ENCODE assay signal across 1 cellular context in genomic region chr19:18437481-18438330, GRCh38.
TF ChIP-seq lines count a peak whose summit lies in the region.

TSS of gene ISYNA1 (minus strand) at chr19:18438133. CDS start at chr19:18437979, 154 bp downstream.

TF ChIP-seq in HepG2, 621 proteins besides CTCF, POLR2A, EP300 and RAD21 (continued from another document):
- peak; percentile 62; the same call in 1 of the 2 replicates for TF ChIP-seq NFAT5 (CRISPR knock-in tag; IDR thresholded peaks at IDR 0.05)
- no peak for TF ChIP-seq GFI1 (CRISPR knock-in tag; IDR thresholded peaks at IDR 0.05; ENCODE audit: borderline replicate concordance)
- peak; percentile 52 for TF ChIP-seq HNRNPK (IDR thresholded peaks at IDR 0.05; ENCODE audit: low read depth, low read length, poor library complexity, severe bottlenecking)
- TF ChIP-seq THRA (CRISPR knock-in tag; IDR thresholded peaks at IDR 0.05; ENCODE audit: borderline replicate concordance), result peak; percentile 19
- 0 out of 2 replicates have a peak, but pooled peaks have one; percentile 49 for TF ChIP-seq CBFB (CRISPR knock-in tag; IDR thresholded peaks at IDR 0.05)
- TF ChIP-seq GLI4 (CRISPR knock-in tag; IDR thresholded peaks at IDR 0.05; ENCODE audit: borderline replicate concordance), result no peak
- TF ChIP-seq ZBTB4 (CRISPR knock-in tag; IDR thresholded peaks at IDR 0.05; ENCODE audit: borderline replicate concordance), result no peak
- TF ChIP-seq MXD1 (CRISPR knock-in tag; IDR thresholded peaks at IDR 0.05), result 0 out of 2 replicates have a peak, but pooled peaks have one; percentile 41
- TF ChIP-seq HNRNPLL (IDR thresholded peaks at IDR 0.05; ENCODE audit: low read depth, low read length, poor library complexity, severe bottlenecking), result no peak
- no peak for TF ChIP-seq SP1 (IDR thresholded peaks at IDR 0.05)
- peak; percentile 56; the same call in 1 of the 2 replicates for TF ChIP-seq SP1 (CRISPR knock-in tag; IDR thresholded peaks at IDR 0.05)
- no peak for TF ChIP-seq DPF2 (CRISPR knock-in tag; IDR thresholded peaks at IDR 0.05; ENCODE audit: borderline replicate concordance, low read depth)
- 0 out of 2 replicates have a peak, but pooled peaks have one; percentile 32 for TF ChIP-seq HOXD1 (CRISPR knock-in tag; IDR thresholded peaks at IDR 0.05)
- no peak for TF ChIP-seq PPARG (CRISPR knock-in tag; conservative IDR thresholded peaks at IDR 0.05)
- peak; percentile 48; the same call in 1 of the 2 replicates for TF ChIP-seq ZNF773 (CRISPR knock-in tag; IDR thresholded peaks at IDR 0.05; ENCODE audit: borderline replicate concordance)
- peak; percentile 35; the same call in 1 of the 2 replicates for TF ChIP-seq POGK (CRISPR knock-in tag; conservative IDR thresholded peaks at IDR 0.05)
- TF ChIP-seq ZNF142 (CRISPR knock-in tag; IDR thresholded peaks at IDR 0.05), result peak; percentile 45; the same call in 1 of the 2 replicates
- no peak for TF ChIP-seq ZBTB44 (CRISPR knock-in tag; IDR thresholded peaks at IDR 0.05)
- TF ChIP-seq ZNF598 (CRISPR knock-in tag; IDR thresholded peaks at IDR 0.05; ENCODE audit: borderline replicate concordance), result no peak
- TF ChIP-seq ZC3H4 (CRISPR knock-in tag; IDR thresholded peaks at IDR 0.05; ENCODE audit: borderline replicate concordance), result no peak
- no peak for TF ChIP-seq MAFK (conservative IDR thresholded peaks at IDR 0.05 in 1 of 2, IDR thresholded peaks at IDR 0.05 in 1 of 2; ENCODE audit: low read length in 2 of 2)
- no peak for TF ChIP-seq NR2F2 (IDR thresholded peaks at IDR 0.05; ENCODE audit: borderline replicate concordance, low read depth)
- TF ChIP-seq ZNF597 (CRISPR knock-in tag; IDR thresholded peaks at IDR 0.05), result no peak
- TF ChIP-seq FLYWCH1 (CRISPR knock-in tag; IDR thresholded peaks at IDR 0.05), result no peak
- no peak for TF ChIP-seq MTF2 (CRISPR knock-in tag; IDR thresholded peaks at IDR 0.05; ENCODE audit: borderline replicate concordance)
- peak; percentile 55; the same call in 1 of the 2 replicates for TF ChIP-seq ZNF563 (CRISPR knock-in tag; IDR thresholded peaks at IDR 0.05)
- TF ChIP-seq ZNF576 (CRISPR knock-in tag; IDR thresholded peaks at IDR 0.05), result no peak
- TF ChIP-seq HES4 (CRISPR knock-in tag; IDR thresholded peaks at IDR 0.05; ENCODE audit: borderline replicate concordance), result peak; percentile 73; the same call in 1 of the 2 replicates
- TF ChIP-seq ZNF768 (CRISPR knock-in tag; IDR thresholded peaks at IDR 0.05), result 0 out of 2 replicates have a peak, but pooled peaks have one; percentile 8
